ENCODE assay signal across 8 cellular contexts in the genomic region with DNA sequence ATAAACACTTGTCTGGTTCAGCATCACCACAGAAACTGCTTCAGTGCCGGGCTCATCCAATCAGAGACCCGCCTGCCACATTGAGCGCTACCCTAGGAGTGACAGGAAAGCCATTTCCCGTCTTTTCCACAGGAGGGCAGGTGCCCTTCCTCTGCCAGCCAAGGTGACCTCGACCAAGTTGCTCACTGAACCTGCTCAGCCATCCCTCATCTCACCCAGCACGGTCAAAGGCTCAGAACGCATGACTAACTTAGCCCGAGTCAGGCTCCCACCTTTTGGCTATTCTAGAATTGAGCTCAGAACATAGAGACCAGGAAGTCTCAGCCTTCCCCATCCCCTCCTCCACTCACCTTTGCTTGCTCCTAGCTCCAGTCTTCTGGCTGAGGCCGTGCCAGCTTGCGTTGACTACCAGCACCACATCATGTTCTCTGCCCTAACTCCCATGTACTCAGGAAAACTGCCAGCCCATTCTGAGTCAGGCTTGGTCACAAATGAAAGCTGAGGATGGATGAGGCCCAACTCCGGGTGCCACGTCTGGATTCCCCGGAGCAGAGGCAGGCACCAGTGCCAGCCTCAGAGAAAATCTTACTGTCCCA. TPM values are rescaled to one million over a fixed set of nuclear protein-coding genes. Genes with fewer than 3 reads are reported as not detected.
A peak's percentile ranks its signal among the peaks of the same experiment; 100 is the strongest.
DNase-seq lines count a peak whose midpoint lies in the region; ATAC-seq, FAIRE-seq and TF ChIP-seq lines count a peak whose summit lies in the region.

No MANE protein-coding gene starts in this region.

- FAIRE-seq in GM19239 (lab: Jason Lieb, UNC) = no peak

- peak; percentile 26 for TF ChIP-seq CTCF in brain microvascular endothelial cell (IDR thresholded peaks at IDR 0.05; ENCODE audit: low read depth, low read length, missing control alignments)
- TF ChIP-seq CTCF in mucosa of descending colon (IDR thresholded peaks at IDR 0.05) = no peak
- no peak for TF ChIP-seq CTCF in lower lobe of right lung (IDR thresholded peaks at IDR 0.05)

- in situ Hi-C loops in Caki2 (cut with HindIII; ENCODE audit: low pct_unique_long_range_greater_than_20kb, low sequenced_read_pairs) = no loop called here
- in situ Hi-C loops in brain microvascular endothelial cell (cut with HindIII; ENCODE audit: low pct_ligation_motif_present, low sequenced_read_pairs) = no loop called here

- H3K36me3 ChIP-seq in brain microvascular endothelial cell (replicated peaks) (peaks cover 9% of the 10 kb centered on the region), mucosa of descending colon (ENCODE audit: low read depth) (no peaks in the 10 kb centered on the region), lower lobe of right lung (peaks cover 23% of the 10 kb centered on the region)

- H3K27ac ChIP-seq in brain microvascular endothelial cell (no peak overlapping the region), lower lobe of right lung (no peak overlapping the region)

- no peaks in the 10 kb centered on the region for H3K9me3 ChIP-seq in mucosa of descending colon
- no peaks in the 10 kb centered on the region for H3K9me3 ChIP-seq in lower lobe of right lung

- H3K4me3 ChIP-seq in brain microvascular endothelial cell (ENCODE audit: low read depth, low read length) = no peak overlapping the region
- no peak overlapping the region for H3K4me3 ChIP-seq in mucosa of descending colon
- no peak overlapping the region for H3K4me3 ChIP-seq in lower lobe of right lung

- H3K4me1 ChIP-seq in mucosa of descending colon (ENCODE audit: low read depth) (no peaks in the 10 kb centered on the region), lower lobe of right lung (peaks cover 20% of the 10 kb centered on the region)

- DNase-seq in Caki2 (ENCODE audit: low read depth) (peak; percentile 84), NCI-H1105 treated with DMSO at 0.1 percent for 48 hours (lab: John Stamatoyannopoulos, UW) (peak; percentile 33), brain microvascular endothelial cell (no peak), mucosa of descending colon (no peak), lower lobe of right lung (no peak), GM19239 (ENCODE audit: insufficient read length, low spot score) (no peak), medulla oblongata (ENCODE audit: extremely low spot score) (no peak)
- DNase-seq in stimulated activated CD4-positive, alpha-beta T cell treated with anti-CD3 and anti-CD28 coated beads, Interleukin-2, amount 100 ng/mL, for 24 hours = no peak

- intact Hi-C loops in mucosa of descending colon (cut with DNase I, micrococcal nuclease) = loop anchor here in 1 of 2 donors (10.0 kb wide), 2 partner anchors 589 to 699 kb away; no protein-coding TSS in a partner anchor
- intact Hi-C loops in lower lobe of right lung (cut with DNase I) = loop anchor here (10.0 kb wide), 1 partner anchor 699 kb away; no protein-coding TSS in a partner anchor

- H3K27me3 ChIP-seq in brain microvascular endothelial cell (replicated peaks) (no peaks in the 10 kb centered on the region), lower lobe of right lung (ENCODE audit: low read depth) (no peaks in the 10 kb centered on the region)

- ATAC-seq in mucosa of descending colon = peak; percentile 62
- ATAC-seq in lower lobe of right lung = no peak

RNA-seq across cellular contexts. Expression of gene MRPS23, which starts 15.6 kb away (rescaled TPM):
- total RNA-seq in Caki2 (2014; rRNA removed; shearing (Covaris generic); ENCODE audit: low replicate concordance) = 57.0 and 71.5 TPM in 2 replicates
- total RNA-seq in mucosa of descending colon (10 to 100 TPM; 15.1 to 27.2 (median 24.0) TPM), lower lobe of right lung (35.4 TPM)

Comparison
In these comparisons a context has a peak if more than half of its experiments do, and no peak if none do; other contexts are left out.
1. DNase-seq: peak in Caki2 (single experiment) and NCI-H1105 treated with DMSO at 0.1 percent for 48 hours (single experiment); none in brain microvascular endothelial cell (single experiment), mucosa of descending colon (0 of 3), lower lobe of right lung (single experiment), GM19239 (single experiment), stimulated activated CD4-positive, alpha-beta T cell treated with anti-CD3 and anti-CD28 coated beads, Interleukin-2, amount 100 ng/mL, for 24 hours (0 of 2) and medulla oblongata (single experiment).